ENCODE assay signal across 8 cellular contexts in genomic region chr7:132709971-132710567, GRCh38.
DNase-seq lines count a peak whose midpoint lies in the region; ATAC-seq and TF ChIP-seq lines count a peak whose summit lies in the region.

No MANE protein-coding gene starts in this region.

- H3K27ac Mint-ChIP-seq in osteocyte (ENCODE audit: unreplicated experiment), result no peak overlapping the region

- H3K9me3 Mint-ChIP-seq in osteocyte (ENCODE audit: unreplicated experiment), result no peaks in the 10 kb centered on the region

- no peaks in the 10 kb centered on the region for H3K4me1 Mint-ChIP-seq in osteocyte (ENCODE audit: unreplicated experiment)

- no peaks in the 10 kb centered on the region for H3K36me3 Mint-ChIP-seq in osteocyte (ENCODE audit: unreplicated experiment)

- ATAC-seq in GM19455 (IDR thresholded peaks at IDR 0.05; ENCODE audit: unreplicated experiment), result no peak

- DNase-seq in NCI-H82 (lab: John Stamatoyannopoulos, UW) (peak; percentile 33), NCI-H82 treated with DMSO at 0.1 percent for 48 hours (lab: John Stamatoyannopoulos, UW; ENCODE audit: unreplicated experiment) (no peak), NAMALWA (ENCODE audit: low spot score) (peak; percentile 72), dermis microvascular lymphatic vessel endothelial cell (ENCODE audit: low read depth in 2 of 2) (peak; percentile 24 to 57), osteocyte (ENCODE audit: extremely low spot score, unreplicated experiment) (no peak), NCI-H2107 (lab: John Stamatoyannopoulos, UW) (no peak)
- DNase-seq in NK-92 treated with Interleukin-12 subunit alpha and Interleukin-12 subunit beta, amount 100 ng/mL, for 24 hours (lab: John Stamatoyannopoulos, UW), result no peak

- H3K27me3 Mint-ChIP-seq in osteocyte (ENCODE audit: unreplicated experiment), result peaks cover 11% of the 10 kb centered on the region

- TF ChIP-seq CTCF in osteocyte (IDR thresholded peaks at IDR 0.05), result peak; percentile 62

- no peak overlapping the region for H3K4me3 Mint-ChIP-seq in osteocyte (ENCODE audit: unreplicated experiment)

Comparison
In these comparisons a context has a peak if more than half of its experiments do, and no peak if none do; other contexts are left out.
1. DNase-seq: peak in NCI-H82 (single experiment), NAMALWA (single experiment) and dermis microvascular lymphatic vessel endothelial cell (2 of 2); none in NCI-H82 treated with DMSO at 0.1 percent for 48 hours (single experiment), osteocyte (single experiment), NK-92 treated with Interleukin-12 subunit alpha and Interleukin-12 subunit beta, amount 100 ng/mL, for 24 hours (single experiment) and NCI-H2107 (single experiment).